ENCODE assay signal across 8 cellular contexts in the genomic region with DNA sequence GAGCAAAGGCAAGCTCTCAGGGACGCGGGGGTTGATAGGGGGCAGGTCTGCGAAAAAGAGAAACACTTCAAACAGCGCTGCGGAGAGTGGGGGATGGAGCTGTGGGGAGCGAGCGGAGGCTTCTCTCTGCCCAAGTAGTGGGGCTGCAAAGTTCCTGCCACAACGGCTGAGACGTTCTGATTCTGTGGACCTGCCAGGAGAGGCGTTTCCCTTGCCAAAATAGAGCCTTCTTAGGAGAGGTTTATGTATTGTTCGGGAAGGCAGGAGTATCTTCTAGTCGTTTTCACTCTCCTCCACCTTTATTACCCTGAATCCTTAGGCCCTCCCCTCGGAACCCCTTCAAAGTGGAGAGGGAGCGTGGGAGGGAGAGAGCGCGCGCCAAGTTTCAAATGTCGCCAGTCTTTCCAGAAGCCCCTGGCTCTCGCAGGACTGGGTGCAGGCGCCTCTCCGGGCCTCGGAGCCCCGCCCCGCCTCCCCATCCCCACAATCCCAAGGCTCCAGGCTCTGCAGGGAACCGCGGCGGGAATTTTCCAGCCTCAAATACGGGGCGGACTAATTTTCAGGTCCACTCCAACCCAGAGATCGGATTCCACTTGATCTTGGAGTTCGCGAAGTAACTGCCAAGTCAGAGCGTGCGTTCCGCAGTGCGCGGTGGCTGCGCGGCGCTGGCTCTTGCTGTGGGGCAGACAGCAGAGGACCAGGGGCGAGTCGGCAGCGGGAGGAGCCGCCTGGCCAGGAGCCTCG. TPM values are rescaled to one million over a fixed set of nuclear protein-coding genes. Genes with fewer than 3 reads are reported as not detected.
A peak's percentile ranks its signal among the peaks of the same experiment; 100 is the strongest.
DNase-seq lines count a peak whose midpoint lies in the region; ATAC-seq, FAIRE-seq and TF ChIP-seq lines count a peak whose summit lies in the region.

No MANE protein-coding gene starts in this region.

- H3K9ac ChIP-seq in K562 (ENCODE audit: insufficient read depth in 1 of 2, low read depth in 2 of 2, low read length in 2 of 2) (no peak overlapping the region), mesendoderm (ENCODE audit: low read length) (peak overlapping the region; percentile 54)

- FAIRE-seq in K562 (lab: Jason Lieb, UNC) (no peak), GM12892 (lab: Jason Lieb, UNC) (no peak)

- no peak overlapping the region for H2BK15ac ChIP-seq in mesendoderm (replicated peaks; ENCODE audit: low read depth)

- in situ Hi-C loops in K562 (cut with MboI), result no loop called here

- TF ChIP-seq EP300 in K562 (IDR thresholded peaks at IDR 0.05; ENCODE audit: low read length), result no peak

- H3K4ac ChIP-seq in mesendoderm (ENCODE audit: low read depth, low read length), result no peak overlapping the region

- H3K79me1 ChIP-seq in mesendoderm (ENCODE audit: low read length), result no peaks in the 10 kb centered on the region

- H3K4me2 ChIP-seq in K562 (ENCODE audit: insufficient read depth, low read length) (no peak overlapping the region), mesendoderm (ENCODE audit: low read length) (peak overlapping the region; percentile 96)

- no peak overlapping the region for H3K18ac ChIP-seq in mesendoderm (ENCODE audit: low read length)

- no peaks in the 10 kb centered on the region for H4K20me1 ChIP-seq in K562 (replicated peaks; ENCODE audit: control insufficient read depth, insufficient read depth, low read length)

- H3K23ac ChIP-seq in mesendoderm (ENCODE audit: low read length), result no peak overlapping the region

- WGBS in right cardiac atrium, result under 1% methylated on average over 45 of the region's 45 CpGs
- 27% methylated on average over 35 of the region's 45 CpGs for WGBS in K562 (ENCODE audit: insufficient coverage, low coverage, missing lambda C conversion rate)
- no CpG with 5 or more reads among the region's 45 CpGs for WGBS in mesendoderm (ENCODE audit: extremely low coverage, insufficient coverage, low lambda C conversion rate)
- WGBS in thyroid gland, 2 donors, result 4 to 5% methylated on average over 27 to 45 of the region's 45 CpGs

- H3K36me3 ChIP-seq in K562 (ENCODE audit: control insufficient read depth, insufficient read depth, low read length) (no peaks in the 10 kb centered on the region), mesendoderm (ENCODE audit: control insufficient read depth, insufficient read depth, low read length) (no peaks in the 10 kb centered on the region), upper lobe of right lung (no peaks in the 10 kb centered on the region), thyroid gland (no peaks in the 10 kb centered on the region)

- H3K27ac ChIP-seq in right cardiac atrium (ENCODE audit: low read length) (no peak overlapping the region), K562 (ENCODE audit: extremely low read depth, low read depth, low read length) (no peak overlapping the region), mesendoderm (ENCODE audit: low read depth, low read length) (no peak overlapping the region), upper lobe of right lung (no peak overlapping the region), thyroid gland (no peak overlapping the region)

- no peak overlapping the region for H4K8ac ChIP-seq in mesendoderm (ENCODE audit: low read depth, low read length)

- peak overlapping the region; percentile 38; the same call in 1 of the 2 replicates for H2AFZ ChIP-seq in K562 (ENCODE audit: low read depth, low read length)

- TF ChIP-seq RAD21 in K562 (CRISPR knock-in tag; conservative IDR thresholded peaks at IDR 0.05 in 1 of 2, IDR thresholded peaks at IDR 0.05 in 1 of 2), result no peak

- H2AK5ac ChIP-seq in mesendoderm (ENCODE audit: low read length), result no peak overlapping the region

- no peaks in the 10 kb centered on the region for H3K9me1 ChIP-seq in K562 (ENCODE audit: control insufficient read depth, insufficient read depth, low read length)

- POLR2A ChIA-PET in K562 (lab: Yijun Ruan, JAX), result no interaction called here

- DNase-seq in right cardiac atrium, result no peak
- no peak for DNase-seq in Right ventricle myocardium superior
- DNase-seq in K562 (ENCODE audit: extremely low read depth in 1 of 4, low spot score in 3 of 4), result no peak
- DNase-seq in mesendoderm, result peak; percentile 58
- DNase-seq in upper lobe of right lung, result peak; percentile 64
- no peak for DNase-seq in thyroid gland
- DNase-seq in GM12892 (ENCODE audit: insufficient read length), result no peak
- no peak for DNase-seq in dermis blood vessel endothelial cell

- CTCF ChIA-PET in K562 (lab: Yijun Ruan, JAX; ENCODE audit: low intra/inter-chr PET ratio), result no interaction called here

- peak overlapping the region; percentile 67 for H3K56ac ChIP-seq in mesendoderm (ENCODE audit: low read length)

- no peaks in the 10 kb centered on the region for H3K79me2 ChIP-seq in K562 (ENCODE audit: control insufficient read depth, insufficient read depth, low read length)
- H3K79me2 ChIP-seq in mesendoderm (ENCODE audit: control insufficient read depth, insufficient read depth, low read length), result no peaks in the 10 kb centered on the region

- H3K27me3 ChIP-seq in right cardiac atrium (ENCODE audit: control insufficient read depth, insufficient read depth) (peaks cover 5% of the 10 kb centered on the region), K562 (ENCODE audit: control insufficient read depth in 2 of 2, insufficient read depth in 2 of 2, low read length in 2 of 2) (peaks cover 27 to 34% of the 10 kb centered on the region in 2 experiments), mesendoderm (ENCODE audit: insufficient read depth, low read length, poor library complexity) (peaks cover 35% of the 10 kb centered on the region), upper lobe of right lung (peaks cover 87% of the 10 kb centered on the region), thyroid gland (peaks cover 37% of the 10 kb centered on the region)

- no peak overlapping the region for H2BK120ac ChIP-seq in mesendoderm (ENCODE audit: low read depth, low read length)

- ATAC-seq in right cardiac atrium (no peak), Right ventricle myocardium superior (ENCODE audit: poor library complexity) (no peak), K562 (peak; percentile 28; the same call in 2 of the 3 replicates), upper lobe of right lung (peak; percentile 11)

- H3K4me1 ChIP-seq in right cardiac atrium (ENCODE audit: control insufficient read depth, insufficient read depth, low read length) (no peaks in the 10 kb centered on the region), K562 (replicated peaks in 1 of 2; ENCODE audit: control insufficient read depth in 2 of 2, insufficient read depth in 2 of 2, low read length in 2 of 2) (peaks cover 0 to 12% of the 10 kb centered on the region in 2 experiments; a peak in 2 of 5 replicates), mesendoderm (ENCODE audit: control insufficient read depth, low read depth, low read length) (no peaks in the 10 kb centered on the region), upper lobe of right lung (peaks cover 18% of the 10 kb centered on the region), thyroid gland (peaks cover 4 to 9% of the 10 kb centered on the region in 2 donors)

- H2BK5ac ChIP-seq in mesendoderm (ENCODE audit: low read length), result no peak overlapping the region

- intact Hi-C loops in right cardiac atrium (cut with DNase I), result no loop called here
- intact Hi-C loops in Right ventricle myocardium superior (cut with DNase I), result no loop called here
- intact Hi-C loops in K562 (cut with micrococcal nuclease), result no loop called here
- intact Hi-C loops in upper lobe of right lung (cut with DNase I), result no loop called here
- intact Hi-C loops in thyroid gland (cut with DNase I), result no loop called here

- H3K4me3 ChIP-seq in right cardiac atrium (ENCODE audit: low read length), result peak overlapping the region; percentile 19
- no peak overlapping the region for H3K4me3 ChIP-seq in K562
- H3K4me3 ChIP-seq in mesendoderm (ENCODE audit: low read length), result peak overlapping the region; percentile 3
- no peak overlapping the region for H3K4me3 ChIP-seq in upper lobe of right lung
- H3K4me3 ChIP-seq in thyroid gland (replicated peaks in 1 of 3), result no peak overlapping the region

- TF ChIP-seq CTCF in K562 (IDR thresholded peaks at IDR 0.05 in 2 of 3, conservative IDR thresholded peaks at IDR 0.05 in 1 of 3; ENCODE audit: insufficient read depth in 2 of 3, low read depth in 1 of 3, low read length in 3 of 3) (no peak), upper lobe of right lung (IDR thresholded peaks at IDR 0.05) (no peak), thyroid gland (IDR thresholded peaks at IDR 0.05) (no peak)

- TF ChIP-seq POLR2A in K562 (conservative IDR thresholded peaks at IDR 0.05) (no peak), thyroid gland (IDR thresholded peaks at IDR 0.05) (no peak), GM12892 (IDR thresholded peaks at IDR 0.05; ENCODE audit: low read depth, low read length) (no peak)

- H4K5ac ChIP-seq in mesendoderm (ENCODE audit: low read length), result no peak overlapping the region

- no TSS peak for BruUV-seq in K562 (replicated peaks; lab: Mats Ljungman, UMichigan)

- H3K9me3 ChIP-seq in right cardiac atrium (ENCODE audit: control insufficient read depth, low read length) (no peaks in the 10 kb centered on the region), K562 (replicated peaks; ENCODE audit: control insufficient read depth, insufficient read depth, low read depth, low read length) (no peaks in the 10 kb centered on the region), upper lobe of right lung (no peaks in the 10 kb centered on the region), thyroid gland (no peaks in the 10 kb centered on the region)

RNA-seq across cellular contexts. Expression of a gene that starts 10.0 kb away (rescaled TPM):
- total RNA-seq in right cardiac atrium, result not detected
- polyA plus RNA-seq in right cardiac atrium, result 0.05 TPM
- not detected for total RNA-seq in Right ventricle myocardium superior
- 0.74 and 0.99 TPM in 2 replicates for total RNA-seq in K562 (2011; cell fraction: chromatin; rRNA removed; ENCODE audit: low replicate concordance)
- 0.53 and 0.67 TPM in 2 replicates for total RNA-seq in K562 (2011; cell fraction: nucleolus; rRNA removed)
- 1.2 and 1.6 TPM in 2 replicates for total RNA-seq in K562 (2011; cell fraction: nucleoplasm; rRNA removed)
- total RNA-seq in K562 (2014; rRNA removed), result 0.36 and 0.37 TPM in 2 replicates
- 0.19 and 0.36 TPM in 2 replicates for total RNA-seq in K562 (2014; rRNA removed; fragmentation: Illumina TruSeq; extraction: Trizol)
- 0.40 and 0.45 TPM in 2 replicates for total RNA-seq in K562 (2015; rRNA removed; fragmentation: Illumina TruSeq; extraction: Trizol)
- 0.29 and 0.44 TPM in 2 replicates for total RNA-seq in K562 (2021)
- polyA plus RNA-seq in K562 (2011; rRNA removed), result 0.46 and 0.70 TPM in 2 replicates
- polyA plus RNA-seq in K562 (2011; cell fraction: cytosol; rRNA removed), result 0.31 and 0.34 TPM in 2 replicates
- polyA plus RNA-seq in K562 (2011; cell fraction: nucleus; rRNA removed), result 0.27 and 0.62 TPM in 2 replicates
- 0.11 and 0.25 TPM in 2 replicates for polyA plus RNA-seq in K562 (2012)
- polyA plus RNA-seq in K562 (2014; fragmentation: Illumina TruSeq; extraction: Trizol), result 0.15 and 0.30 TPM in 2 replicates
- under 1 TPM; 0.08 to 0.10 TPM for polyA plus RNA-seq in K562 (2014; fragmentation: Nextera tagmentation; extraction: Ambion mirVana)
- polyA plus RNA-seq in K562 (2014; rRNA removed), result 0.16 and 0.23 TPM in 2 replicates
- polyA minus RNA-seq in K562 (2011; rRNA and poly(A)+ RNA removed), result 0.32 and 0.84 TPM in 2 replicates
- 0.48 and 1.1 TPM in 2 replicates for polyA minus RNA-seq in K562 (2011; cell fraction: cytosol; rRNA and poly(A)+ RNA removed)
- polyA minus RNA-seq in K562 (2011; cell fraction: nucleus; rRNA and poly(A)+ RNA removed), result 0.54 and 1.3 TPM in 2 replicates
- polyA plus RNA-seq in mesendoderm (2013, experiment 1 of 2), result 0.06 TPM
- polyA plus RNA-seq in mesendoderm (2013, experiment 2 of 2), result 0.04 TPM
- total RNA-seq in upper lobe of right lung, result not detected
- total RNA-seq in thyroid gland, result not detected
- not detected for polyA plus RNA-seq in GM12892 (2012; ENCODE audit: missing spikeins)
- total RNA-seq in dermis blood vessel endothelial cell, result not detected in 2 replicates

Comparison
In these comparisons a context has a peak if more than half of its experiments do, and no peak if none do; other contexts are left out.
1. ATAC-seq: peak in K562 (single experiment) and upper lobe of right lung (single experiment); none in right cardiac atrium (0 of 2) and Right ventricle myocardium superior (single experiment).
2. DNase-seq: peak in mesendoderm (single experiment) and upper lobe of right lung (single experiment); none in right cardiac atrium (0 of 3), Right ventricle myocardium superior (single experiment), K562 (0 of 4), thyroid gland (0 of 2), GM12892 (single experiment) and dermis blood vessel endothelial cell (single experiment).
3. H3K4me3 ChIP-seq: peak in right cardiac atrium (single experiment) and mesendoderm (single experiment); none in K562 (single experiment), upper lobe of right lung (single experiment) and thyroid gland (0 of 3).